8 cellular contexts compared by ENCODE assay signal in genomic region chr5:73215891-73216610, GRCh38. TPM values are rescaled to one million over a fixed set of nuclear protein-coding genes. Genes with fewer than 3 reads are reported as not detected.
A peak's percentile ranks its signal among the peaks of the same experiment; 100 is the strongest.
DNase-seq lines count a peak whose midpoint lies in the region; ATAC-seq, FAIRE-seq and TF ChIP-seq lines count a peak whose summit lies in the region.

No MANE protein-coding gene starts in this region.

- FAIRE-seq in GM19239 (lab: Jason Lieb, UNC), result peak; percentile 61

- H3K9me3 ChIP-seq in HUES64 (ENCODE audit: insufficient read depth, low read depth, low read length) (no peaks in the 10 kb centered on the region), SJSA1 (replicated peaks) (no peaks in the 10 kb centered on the region), heart left ventricle (peaks cover 0 to 6% (median 0%) of the 10 kb centered on the region in 12 donors), trophoblast cell (ENCODE audit: insufficient read depth, low read depth, low read length) (no peaks in the 10 kb centered on the region)

- H3K4me2 ChIP-seq in trophoblast cell (ENCODE audit: low read length), result peak overlapping the region; percentile 90

- H3K23ac ChIP-seq in trophoblast cell (ENCODE audit: low read length), result no peak overlapping the region

- H3K9me3 Mint-ChIP-seq in activated naive CD8-positive, alpha-beta T cell treated with anti-CD3 and anti-CD28 coated beads, Interleukin-2, amount 10 ng/mL, durations not matched to agents 7 days and 5 days, result peaks cover 2% of the 10 kb centered on the region
- H3K9me3 Mint-ChIP-seq in type B pancreatic cell, result peaks cover 3% of the 10 kb centered on the region

- H3K18ac ChIP-seq in trophoblast cell (ENCODE audit: low read length), result peak overlapping the region; percentile 48

- intact Hi-C loops in heart left ventricle (cut with DNase I), result loop anchor here in 9 of 10 donors (2.0 to 5.0 kb wide), 3 partner anchors 235 to 237 kb away; no protein-coding TSS in a partner anchor

- H3K27ac Mint-ChIP-seq in activated naive CD8-positive, alpha-beta T cell treated with anti-CD3 and anti-CD28 coated beads, Interleukin-2, amount 10 ng/mL, durations not matched to agents 7 days and 5 days, result no peak overlapping the region
- no peak overlapping the region for H3K27ac Mint-ChIP-seq in type B pancreatic cell

- no peak overlapping the region for H2AK5ac ChIP-seq in trophoblast cell (ENCODE audit: low read length)

- H4K8ac ChIP-seq in trophoblast cell (ENCODE audit: low read depth, low read length), result peak overlapping the region; percentile 40

- peak overlapping the region; percentile 42 for H2AFZ ChIP-seq in trophoblast cell (ENCODE audit: insufficient read depth, low read length, poor library complexity)

- peaks cover 77% of the 10 kb centered on the region for H3K27me3 Mint-ChIP-seq in activated naive CD8-positive, alpha-beta T cell treated with anti-CD3 and anti-CD28 coated beads, Interleukin-2, amount 10 ng/mL, durations not matched to agents 7 days and 5 days
- peaks cover 94% of the 10 kb centered on the region for H3K27me3 Mint-ChIP-seq in type B pancreatic cell

- H3K9ac ChIP-seq in HUES64 (ENCODE audit: low read depth, low read length) (peak overlapping the region; percentile 85), trophoblast cell (ENCODE audit: low read length) (peak overlapping the region; percentile 20)

- H3K27me3 ChIP-seq in HUES64 (ENCODE audit: insufficient read depth, low read length), result peaks cover 69% of the 10 kb centered on the region
- no peaks in the 10 kb centered on the region for H3K27me3 ChIP-seq in SJSA1 (replicated peaks)
- peaks cover 7 to 96% (median 68%) of the 10 kb centered on the region in 9 donors for H3K27me3 ChIP-seq in heart left ventricle
- no peaks in the 10 kb centered on the region for H3K27me3 ChIP-seq in trophoblast cell (ENCODE audit: insufficient read depth, low read length)

- WGBS in HUES64, result under 1% methylated on average over 66 of the region's 67 CpGs
- WGBS in heart left ventricle, 4 donors, result 1% methylated on average over 23 to 67 of the region's 67 CpGs
- WGBS in trophoblast cell (ENCODE audit: extremely low coverage, insufficient coverage, insufficient read length), result no CpG with 5 or more reads among the region's 67 CpGs

- H2BK5ac ChIP-seq in trophoblast cell (ENCODE audit: low read depth, low read length, poor library complexity), result no peak overlapping the region

- no peak overlapping the region for H3K4ac ChIP-seq in trophoblast cell (ENCODE audit: low read depth, low read length)

- H3K36me3 Mint-ChIP-seq in activated naive CD8-positive, alpha-beta T cell treated with anti-CD3 and anti-CD28 coated beads, Interleukin-2, amount 10 ng/mL, durations not matched to agents 7 days and 5 days, result no peaks in the 10 kb centered on the region
- no peaks in the 10 kb centered on the region for H3K36me3 Mint-ChIP-seq in type B pancreatic cell

- H3K79me2 ChIP-seq in trophoblast cell (ENCODE audit: control insufficient read depth, insufficient read depth, low read length, poor library complexity), result no peaks in the 10 kb centered on the region

- no peak overlapping the region for H3K27ac ChIP-seq in HUES64 (ENCODE audit: low read depth, low read length)
- peak overlapping the region; percentile 43; the same call in 1 of the 2 replicates for H3K27ac ChIP-seq in SJSA1
- no peak overlapping the region for H3K27ac ChIP-seq in heart left ventricle
- no peak overlapping the region for H3K27ac ChIP-seq in trophoblast cell (ENCODE audit: low read depth, low read length)

- peak overlapping the region; percentile 92 for H2BK120ac ChIP-seq in trophoblast cell (ENCODE audit: insufficient read depth, low read length, poor library complexity)

- H3K4me1 ChIP-seq in HUES64 (ENCODE audit: insufficient read depth, low read length) (peaks cover 18% of the 10 kb centered on the region), SJSA1 (replicated peaks) (peaks cover 19% of the 10 kb centered on the region), heart left ventricle (peaks cover 0 to 15% (median 8%) of the 10 kb centered on the region in 12 donors), trophoblast cell (ENCODE audit: control insufficient read depth in 1 of 2, insufficient read depth in 2 of 2, low read length in 2 of 2) (peaks cover 3 to 10% of the 10 kb centered on the region in 2 experiments)

- no peak overlapping the region for H3K4me3 Mint-ChIP-seq in activated naive CD8-positive, alpha-beta T cell treated with anti-CD3 and anti-CD28 coated beads, Interleukin-2, amount 10 ng/mL, durations not matched to agents 7 days and 5 days
- peak overlapping the region; percentile 78 for H3K4me3 Mint-ChIP-seq in type B pancreatic cell

- peak overlapping the region; percentile 76 for H2BK12ac ChIP-seq in trophoblast cell (ENCODE audit: low read length)

- DNase-seq in AG08396 (ENCODE audit: low spot score), result peak; percentile 95
- DNase-seq in GM19239 (ENCODE audit: insufficient read length, low spot score), result peak; percentile 74
- DNase-seq in SJSA1 (ENCODE audit: low read depth in 1 of 2, low spot score in 2 of 2), result peak; percentile 77 to 95
- DNase-seq in activated naive CD8-positive, alpha-beta T cell treated with anti-CD3 and anti-CD28 coated beads, Interleukin-2, amount 10 ng/mL, durations not matched to agents 7 days and 5 days, result peak; percentile 75
- DNase-seq in heart left ventricle, result peak; percentile 67 to 85 (median 68)
- peak; percentile 57 to 88 for DNase-seq in trophoblast cell
- DNase-seq in type B pancreatic cell (ENCODE audit: extremely low spot score, unreplicated experiment), result peak; percentile 87

- H3K79me1 ChIP-seq in trophoblast cell (ENCODE audit: low read length), result peaks cover 3% of the 10 kb centered on the region

- H4K12ac ChIP-seq in trophoblast cell (ENCODE audit: low read depth, low read length), result no peak overlapping the region

- no peak for TF ChIP-seq POLR2A in heart left ventricle (IDR thresholded peaks at IDR 0.05)

- peak; percentile 86 for ATAC-seq in activated naive CD8-positive, alpha-beta T cell treated with anti-CD3 and anti-CD28 coated beads, Interleukin-2, amount 10 ng/mL, durations not matched to agents 7 days and 5 days (ENCODE audit: low read depth)
- ATAC-seq in heart left ventricle, result peak; percentile 77 to 99 (median 98)

- peak overlapping the region; percentile 67 for H4K91ac ChIP-seq in trophoblast cell (ENCODE audit: low read depth, low read length)

- H3K14ac ChIP-seq in trophoblast cell (ENCODE audit: low read length), result peak overlapping the region; percentile 59

- POLR2A ChIA-PET in activated naive CD8-positive, alpha-beta T cell treated with anti-CD3 and anti-CD28 coated beads, Interleukin-2, amount 10 ng/mL, durations not matched to agents 7 days and 5 days (lab: Charles Lee), result no interaction called here

- H3K36me3 ChIP-seq in HUES64 (ENCODE audit: insufficient read depth, low read length) (no peaks in the 10 kb centered on the region), SJSA1 (no peaks in the 10 kb centered on the region), heart left ventricle (no peaks in the 10 kb centered on the region), trophoblast cell (ENCODE audit: control insufficient read depth in 1 of 2, insufficient read depth in 2 of 2, low read length in 2 of 2) (no peaks in the 10 kb centered on the region)

- peak; percentile 69 to 90 (median 82) for TF ChIP-seq CTCF in heart left ventricle (IDR thresholded peaks at IDR 0.05)
- peak; percentile 93 for TF ChIP-seq CTCF in type B pancreatic cell (conservative IDR thresholded peaks at IDR 0.05)

- H3K4me1 Mint-ChIP-seq in activated naive CD8-positive, alpha-beta T cell treated with anti-CD3 and anti-CD28 coated beads, Interleukin-2, amount 10 ng/mL, durations not matched to agents 7 days and 5 days, result peaks cover 2% of the 10 kb centered on the region
- H3K4me1 Mint-ChIP-seq in type B pancreatic cell (ENCODE audit: unreplicated experiment), result peaks cover 16% of the 10 kb centered on the region

- H3K4me3 ChIP-seq in HUES64 (ENCODE audit: low read length) (peak overlapping the region; percentile 62), SJSA1 (peak overlapping the region; percentile 40), heart left ventricle (peak overlapping the region in 10 of 12 donors; percentile 24 to 50 (median 42)), trophoblast cell (ENCODE audit: low read depth, low read length) (peak overlapping the region; percentile 69)

RNA-seq across cellular contexts. Expression of gene TMEM174, which starts 43.1 kb away (rescaled TPM):
- polyA plus RNA-seq in HUES64 (2013, experiment 1 of 2), result not detected
- not detected for polyA plus RNA-seq in HUES64 (2013, experiment 2 of 2)
- total RNA-seq in SJSA1 (2014; rRNA removed; shearing (Covaris generic)), result not detected in 2 replicates
- not detected for total RNA-seq in activated naive CD8-positive, alpha-beta T cell treated with anti-CD3 and anti-CD28 coated beads, Interleukin-2, amount 10 ng/mL, durations not matched to agents 7 days and 5 days
- total RNA-seq in heart left ventricle, result not detected
- polyA plus RNA-seq in heart left ventricle, result not detected
- not detected in 2 replicates for polyA plus RNA-seq in trophoblast cell (2013)
- total RNA-seq in type B pancreatic cell (ENCODE audit: low replicate concordance), result not detected in 2 replicates
